Comparison of ENCODE assay signal across 1 cellular context in genomic region chr11:17794981-17795380, GRCh38.
TF ChIP-seq lines count a peak whose summit lies in the region.

No MANE protein-coding gene starts in this region.

TF ChIP-seq in IMR-90, 13 proteins besides CTCF, POLR2A, EP300 and RAD21 (continued from another document):
- TF ChIP-seq ELK1 (IDR thresholded peaks at IDR 0.05; ENCODE audit: borderline replicate concordance, low read depth, low read length) (no peak), BHLHE40 (IDR thresholded peaks at IDR 0.05; ENCODE audit: low read depth, low read length) (no peak), SMC3 (IDR thresholded peaks at IDR 0.05; ENCODE audit: low read depth, low read length) (no peak)
